ENCODE assay signal across 1 cellular context in the genomic region with DNA sequence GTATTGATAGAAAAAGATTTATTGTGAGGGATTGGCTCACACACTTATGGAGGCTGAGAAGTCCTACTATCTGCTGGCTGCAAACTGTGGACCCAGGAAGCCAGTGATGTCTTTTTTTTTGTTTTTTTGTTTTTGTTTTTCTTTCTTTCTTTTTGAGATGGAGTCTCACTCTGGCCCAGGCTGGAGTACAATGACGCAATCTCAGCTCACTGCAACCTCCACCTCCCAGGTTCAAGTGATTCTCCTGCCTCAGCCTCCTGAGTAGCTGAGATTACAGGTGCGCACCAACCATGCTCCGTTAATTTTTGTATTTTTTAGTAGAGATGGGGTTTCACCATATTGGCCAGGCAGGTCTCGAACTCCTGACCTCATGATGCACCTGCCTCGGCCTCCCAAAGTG. TPM values are rescaled to one million over a fixed set of nuclear protein-coding genes. Genes with fewer than 3 reads are reported as not detected.
"Had no signal": no experiment of that assay in that cellular context is flagged by ENCODE, and none has a peak within 500 bp of the region (broad histone marks: within the 10 kb centered on the region; RNA-seq: fewer than 3 reads in every experiment).

No MANE protein-coding gene starts in this region.

RNA-seq across cellular contexts. Expression of gene COMP, which starts 20.5 kb away (rescaled TPM):
- total RNA-seq: GM12878 had no signal
